ENCODE assay signal across 8 cellular contexts in the genomic region with DNA sequence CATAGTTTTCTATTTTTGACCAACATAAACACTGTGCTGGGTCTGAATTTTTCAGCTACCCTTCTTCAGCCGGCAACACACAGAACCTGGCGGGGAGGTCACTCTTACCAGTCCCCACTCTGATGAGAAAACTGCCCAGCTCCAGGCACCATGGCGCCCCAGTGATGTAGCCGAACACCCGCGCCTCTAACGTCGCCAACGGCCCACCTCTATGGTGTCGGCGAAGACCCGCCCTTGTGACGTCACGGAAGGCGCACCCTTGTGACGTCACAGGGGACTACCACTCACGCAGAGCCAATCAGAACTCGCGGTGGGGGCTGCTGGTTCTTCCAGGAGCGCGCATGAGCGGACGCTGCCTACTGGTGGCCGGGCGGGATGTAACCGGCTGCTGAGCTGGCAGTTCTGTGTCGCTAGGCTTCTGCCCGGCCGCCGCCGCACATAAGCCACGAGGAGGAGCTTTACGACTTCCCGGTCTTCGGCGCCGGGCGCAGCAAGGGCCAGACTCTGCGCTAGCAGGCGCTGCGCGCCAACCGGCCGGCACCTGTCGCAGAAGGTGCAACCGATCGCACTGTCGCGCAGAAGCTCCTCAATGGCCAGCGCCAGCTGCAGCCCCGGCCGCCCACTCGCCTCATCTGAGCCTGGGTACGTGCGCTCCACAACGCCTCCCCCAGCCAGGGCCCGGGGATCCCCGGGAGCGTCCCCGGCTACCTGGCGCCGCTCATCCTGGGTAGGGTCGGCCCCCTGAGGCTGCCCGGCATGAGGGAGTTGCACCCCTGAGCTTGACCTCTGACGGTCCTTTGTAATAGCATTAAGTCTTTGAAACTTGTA.
A peak's percentile ranks its signal among the peaks of the same experiment; 100 is the strongest.
DNase-seq lines count a peak whose midpoint lies in the region; ATAC-seq and TF ChIP-seq lines count a peak whose summit lies in the region.
"Not testable (repeated sequence)": the region's sequence is repeated elsewhere in the genome, so short reads cannot be mapped to it uniquely, and the experiment has no call there.

No MANE protein-coding gene starts in this region.

- H3K27me3 ChIP-seq in dorsolateral prefrontal cortex; kidney epithelial cell (ENCODE audit: control insufficient read depth, insufficient read depth, low read length); skeletal muscle tissue (ENCODE audit: control insufficient read depth in 3 of 3, insufficient read depth in 3 of 3, low read length in 3 of 3); vagina: not testable (repeated sequence)

- peak; percentile 98 for ATAC-seq in GM18499 (IDR thresholded peaks at IDR 0.05; ENCODE audit: insufficient read depth, unreplicated experiment)
- peak; percentile 100 for ATAC-seq in HG02588 (IDR thresholded peaks at IDR 0.05; ENCODE audit: unreplicated experiment)

- peak in 1 of 2 donors; percentile 86 for TF ChIP-seq POLR2A in vagina (IDR thresholded peaks at IDR 0.05)

- not testable (repeated sequence) for H3K9me3 ChIP-seq in skeletal muscle tissue (ENCODE audit: control insufficient read depth in 3 of 3, low read length in 3 of 3); vagina

- H3K36me3 ChIP-seq in kidney epithelial cell (ENCODE audit: control insufficient read depth, insufficient read depth, low read length); skeletal muscle tissue (ENCODE audit: control insufficient read depth in 3 of 3, insufficient read depth in 3 of 3, low read length in 3 of 3); vagina: not testable (repeated sequence)

- not testable (repeated sequence) for H3K4me1 ChIP-seq in skeletal muscle tissue (ENCODE audit: control insufficient read depth in 3 of 3, insufficient read depth in 3 of 3, low read length in 3 of 3); vagina

- TF ChIP-seq CTCF in LNCaP clone FGC (IDR thresholded peaks at IDR 0.05; ENCODE audit: control insufficient read depth, extremely low read depth, insufficient read depth) (peak; percentile 60), dorsolateral prefrontal cortex (IDR thresholded peaks at IDR 0.05 in 54 of 56, conservative IDR thresholded peaks at IDR 0.05 in 2 of 56; ENCODE audit: low read depth in 1 of 56, partially characterized antibody in 56 of 56) (peak in 55 of 56 donors; percentile 22 to 79 (median 58)), kidney epithelial cell (IDR thresholded peaks at IDR 0.05; ENCODE audit: insufficient read depth, low read length, poor library complexity, severe bottlenecking) (peak; percentile 37), vagina (IDR thresholded peaks at IDR 0.05) (peak in 2 of 3 experiments; percentile 51 to 58)

- peak; percentile 96 for DNase-seq in LNCaP clone FGC (ENCODE audit: low read depth)
- DNase-seq in activated CD8-positive, alpha-beta memory T cell treated with anti-CD3 and anti-CD28 coated beads for 48 hours (ENCODE audit: low read depth in 2 of 3, low spot score in 2 of 3): peak; percentile 96 to 97 (median 96)
- DNase-seq in dorsolateral prefrontal cortex: peak; percentile 95 to 100 (median 99)
- peak; percentile 90 for DNase-seq in kidney epithelial cell (ENCODE audit: low read depth)
- peak; percentile 97 to 98 for DNase-seq in vagina (ENCODE audit: extremely low spot score in 2 of 2)

- H3K27ac ChIP-seq in dorsolateral prefrontal cortex (peak overlapping the region; percentile 12 to 92 (median 84)), skeletal muscle tissue (ENCODE audit: low read depth, low read length) (peak overlapping the region; percentile 92), vagina (peak overlapping the region; percentile 84)

- peak overlapping the region; percentile 80 to 88 (median 81) for H3K9ac ChIP-seq in skeletal muscle tissue (ENCODE audit: low read depth in 1 of 3, low read length in 3 of 3)

- peak overlapping the region; percentile 57 for H3K4me3 ChIP-seq in LNCaP clone FGC (ENCODE audit: low read depth, low read length)
- H3K4me3 ChIP-seq in dorsolateral prefrontal cortex: peak overlapping the region; percentile 49 to 85 (median 72)
- peak overlapping the region; percentile 52 for H3K4me3 ChIP-seq in kidney epithelial cell (ENCODE audit: low read depth, low read length)
- peak overlapping the region; percentile 72 to 82 (median 79) for H3K4me3 ChIP-seq in skeletal muscle tissue (ENCODE audit: low read length in 3 of 3)
- peak overlapping the region; percentile 61 to 73 for H3K4me3 ChIP-seq in vagina

- intact Hi-C loops in dorsolateral prefrontal cortex (cut with DNase I); vagina (cut with DNase I): not testable (repeated sequence)

Comparison
In these comparisons a context has a peak if more than half of its experiments do, and no peak if none do; other contexts are left out.
1. Peak in every context shown above with its lines: DNase-seq, ATAC-seq, H3K4me3 ChIP-seq and H3K27ac ChIP-seq.